In the genomic region with DNA sequence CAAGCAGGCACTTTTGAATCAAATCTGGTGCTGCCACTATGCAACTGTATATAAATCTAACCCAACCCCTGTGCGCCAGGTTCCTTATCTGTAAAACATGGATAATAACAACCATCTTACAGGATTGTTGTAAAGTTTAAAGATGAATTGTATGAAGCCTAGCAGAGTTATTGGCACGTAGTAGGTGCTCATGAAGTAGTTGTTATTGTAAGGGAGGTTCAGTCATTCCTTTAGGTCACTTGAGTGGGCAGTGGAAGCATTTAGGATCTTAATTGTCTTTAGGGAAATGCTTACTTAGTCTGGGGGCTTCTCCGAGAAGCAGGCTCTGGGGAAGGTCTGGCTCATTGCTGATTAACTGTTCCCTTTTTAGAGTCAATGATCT, we compare ENCODE assay signal across 15 cellular contexts. TPM values are rescaled to one million over a fixed set of nuclear protein-coding genes. Genes with fewer than 3 reads are reported as not detected.
DNase-seq lines count a peak whose midpoint lies in the region; ATAC-seq and TF ChIP-seq lines count a peak whose summit lies in the region.
"Had no signal": no experiment of that assay in that cellular context is flagged by ENCODE, and none has a peak within 500 bp of the region (broad histone marks: within the 10 kb centered on the region; RNA-seq: fewer than 3 reads in every experiment).

No MANE protein-coding gene starts in this region.

- ATAC-seq in GM21526 (IDR thresholded peaks at IDR 0.05; ENCODE audit: low FRiP score, unreplicated experiment) (no peak), GM18861 (IDR thresholded peaks at IDR 0.05; ENCODE audit: unreplicated experiment) (no peak)
- ATAC-seq: CD8-positive, alpha-beta T cell had no signal

- H3K4me2 ChIP-seq in OCI-LY7 (ENCODE audit: low read length): peak overlapping the region; percentile 15; the same call in 1 of the 2 replicates

- POLR2A ChIA-PET in HEK293 (lab: Yijun Ruan, JAX): no interaction called here
- POLR2A ChIA-PET in OCI-LY7 (lab: Charles Lee): no interaction called here

- H3K27me3 ChIP-seq in dorsolateral prefrontal cortex: no peaks in the 10 kb centered on the region
- H3K27me3 ChIP-seq in sigmoid colon: no peaks in the 10 kb centered on the region

- 68 to 70% methylated on average over 3 of the region's 3 CpGs for WGBS in sigmoid colon, 2 donors

- no peak overlapping the region for H3K4me3 ChIP-seq in HEK293 (ENCODE audit: low read depth, low read length)
- no peak overlapping the region for H3K4me3 ChIP-seq in OCI-LY7 (ENCODE audit: low read depth, low read length, poor library complexity, severe bottlenecking)
- H3K4me3 ChIP-seq in dorsolateral prefrontal cortex: no peak overlapping the region
- H3K4me3 ChIP-seq in sigmoid colon: no peak overlapping the region

- no peaks in the 10 kb centered on the region for H3K79me2 ChIP-seq in OCI-LY7 (ENCODE audit: insufficient read depth, low read depth, low read length)

- BruUV-seq in OCI-LY7 (replicated peaks; lab: Mats Ljungman, UMichigan): no TSS peak

- no peak for TF ChIP-seq POLR2A in sigmoid colon (IDR thresholded peaks at IDR 0.05)

- TF ChIP-seq CTCF in HEK293 (tag by site-specific recombination; IDR thresholded peaks at IDR 0.05) (no peak), OCI-LY7 (conservative IDR thresholded peaks at IDR 0.05; ENCODE audit: low read length) (no peak), dorsolateral prefrontal cortex (IDR thresholded peaks at IDR 0.05 in 54 of 56, conservative IDR thresholded peaks at IDR 0.05 in 2 of 56; ENCODE audit: low read depth in 1 of 56, partially characterized antibody in 56 of 56) (no peak), sigmoid colon (IDR thresholded peaks at IDR 0.05) (no peak)

- CTCF ChIA-PET in HEK293 (lab: Yijun Ruan, JAX) (no interaction called here), OCI-LY7 (lab: Charles Lee; ENCODE audit: unreplicated experiment) (no interaction called here)

- no peaks in the 10 kb centered on the region for H3K9me2 ChIP-seq in OCI-LY7 (ENCODE audit: insufficient read depth, low read length)

- H3K27ac ChIP-seq in HEK293 (ENCODE audit: extremely low read depth, low read depth, low read length): peak overlapping the region; percentile 61
- H3K27ac ChIP-seq in OCI-LY7 (ENCODE audit: low read depth, low read length, poor library complexity, severe bottlenecking): no peak overlapping the region
- H3K27ac ChIP-seq in dorsolateral prefrontal cortex: peak overlapping the region in 56 of 59 donors; percentile 1 to 90 (median 70)
- peak overlapping the region; percentile 73 to 92 (median 82) for H3K27ac ChIP-seq in sigmoid colon

- intact Hi-C loops in OCI-LY7 (cut with micrococcal nuclease; ENCODE audit: unreplicated experiment) (no loop called here), dorsolateral prefrontal cortex (cut with DNase I) (loop anchor here in 1 of 2 donors (2.0 kb wide), 1 partner anchor 20 kb away; no protein-coding TSS in a partner anchor), sigmoid colon (cut with DNase I) (no loop called here)

- DNase-seq in OCI-LY7 (ENCODE audit: low spot score) (no peak), dorsolateral prefrontal cortex (no peak), sigmoid colon (no peak)
- DNase-seq in NK-92 treated with Interleukin-12 subunit alpha and Interleukin-12 subunit beta, amount 100 ng/mL, for 24 hours (lab: John Stamatoyannopoulos, UW): no peak
- no peak for DNase-seq in activated CD8-positive, alpha-beta memory T cell treated with anti-CD3 and anti-CD28 coated beads, Interleukin-2, amount 50 U/mL, for 4 hours
- DNase-seq: CD8-positive, alpha-beta T cell; effector CD8-positive, alpha-beta T cell; GF-D8; KG1; NCI-H2107; posterior cingulate gyrus; stimulated activated CD4-positive, alpha-beta T cell treated with anti-CD3 and anti-CD28 coated beads, Interleukin-4, amount 100 ng/mL, for 24 hours had no signal

- H3K36me3 ChIP-seq in HEK293 (ENCODE audit: control insufficient read depth in 2 of 2, insufficient read depth in 1 of 2, low read length in 2 of 2) (no peaks in the 10 kb centered on the region), OCI-LY7 (ENCODE audit: insufficient read depth, low read length) (no peaks in the 10 kb centered on the region), sigmoid colon (no peaks in the 10 kb centered on the region)

- H4K20me1 ChIP-seq in OCI-LY7 (ENCODE audit: insufficient read depth, low read length): no peaks in the 10 kb centered on the region

- H3K4me1 ChIP-seq in HEK293 (ENCODE audit: control insufficient read depth, insufficient read depth, low read length) (peaks cover 25% of the 10 kb centered on the region), OCI-LY7 (ENCODE audit: insufficient read depth, low read length, poor library complexity, severe bottlenecking) (peaks cover 16% of the 10 kb centered on the region), sigmoid colon (peaks cover 0 to 86% (median 73%) of the 10 kb centered on the region in 4 donors)

- H3K9me3 ChIP-seq in HEK293 (ENCODE audit: control insufficient read depth, insufficient read depth, low read depth, low read length) (no peaks in the 10 kb centered on the region), OCI-LY7 (ENCODE audit: low read length) (no peaks in the 10 kb centered on the region), sigmoid colon (no peaks in the 10 kb centered on the region)

- no peak for TF ChIP-seq EP300 in sigmoid colon (IDR thresholded peaks at IDR 0.05)

- H2AFZ ChIP-seq in OCI-LY7 (ENCODE audit: low read length): peak overlapping the region; percentile 24

TF ChIP-seq in HEK293, 187 proteins besides CTCF, POLR2A, EP300 and RAD21:
- TF ChIP-seq EGR2 (tag by site-specific recombination; IDR thresholded peaks at IDR 0.05; ENCODE audit: low read depth) (0 out of 2 replicates have a peak, but pooled peaks have one; percentile 39), ZNF664 (tag by site-specific recombination; IDR thresholded peaks at IDR 0.05) (peak; percentile 56), ZXDB (tag by site-specific recombination; IDR thresholded peaks at IDR 0.05) (peak; percentile 39; the same call in 1 of the 2 replicates), ZFHX2 (tag by site-specific recombination; conservative IDR thresholded peaks at IDR 0.05) (peak; percentile 45; the same call in 1 of the 2 replicates), ZSCAN23 (tag by site-specific recombination; IDR thresholded peaks at IDR 0.05) (no peak)
- TF ChIP-seq, protein P1, sequence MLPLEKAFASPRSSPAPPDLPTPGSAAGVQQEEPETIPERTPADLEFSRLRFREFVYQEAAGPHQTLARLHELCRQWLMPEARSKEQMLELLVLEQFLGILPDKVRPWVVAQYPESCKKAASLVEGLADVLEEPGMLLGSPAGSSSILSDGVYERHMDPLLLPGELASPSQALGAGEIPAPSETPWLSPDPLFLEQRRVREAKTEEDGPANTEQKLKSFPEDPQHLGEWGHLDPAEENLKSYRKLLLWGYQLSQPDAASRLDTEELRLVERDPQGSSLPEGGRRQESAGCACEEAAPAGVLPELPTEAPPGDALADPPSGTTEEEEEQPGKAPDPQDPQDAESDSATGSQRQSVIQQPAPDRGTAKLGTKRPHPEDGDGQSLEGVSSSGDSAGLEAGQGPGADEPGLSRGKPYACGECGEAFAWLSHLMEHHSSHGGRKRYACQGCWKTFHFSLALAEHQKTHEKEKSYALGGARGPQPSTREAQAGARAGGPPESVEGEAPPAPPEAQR (tag by site-specific recombination; IDR thresholded peaks at IDR 0.05): no peak

RNA-seq across cellular contexts. Expression of gene PKIG, which starts 29.8 kb away (rescaled TPM):
- 37.2 and 46.9 TPM in 2 replicates for total RNA-seq in OCI-LY7 (2014; rRNA removed; shearing (Covaris generic))
- total RNA-seq in OCI-LY7 (2022) (31.7 and 34.9 TPM in 2 replicates), dorsolateral prefrontal cortex (100 to 1,000 TPM in 6 of 120 experiments, 10 to 100 TPM in 114; 35.0 to 115 (median 72.9) TPM), sigmoid colon (100 to 1,000 TPM; 348 to 511 (median 395) TPM)
- 10 to 100 TPM; 43.9 to 78.4 (median 75.7) TPM for polyA plus RNA-seq in sigmoid colon

RNA-seq across cellular contexts. Expression of gene SERINC3, which starts 30.7 kb away (rescaled TPM):
- 19.3 and 24.4 TPM in 2 replicates for total RNA-seq in OCI-LY7 (2014; rRNA removed; shearing (Covaris generic))
- total RNA-seq in OCI-LY7 (2022) (55.4 and 62.7 TPM in 2 replicates), dorsolateral prefrontal cortex (100 to 1,000 TPM; 107 to 236 (median 191) TPM), sigmoid colon (100 to 1,000 TPM in 1 of 4 donors, 10 to 100 TPM in 3; 75.9 to 112 (median 88.8) TPM)
- 10 to 100 TPM; 11.1 to 58.2 (median 21.0) TPM for polyA plus RNA-seq in sigmoid colon
